ENCODE assay signal across 12 cellular contexts in genomic region chr1:111732718-111733117, GRCh38. TPM values are rescaled to one million over a fixed set of nuclear protein-coding genes. Genes with fewer than 3 reads are reported as not detected.
DNase-seq lines count a peak whose midpoint lies in the region; ATAC-seq and TF ChIP-seq lines count a peak whose summit lies in the region.
"Had no signal": no experiment of that assay in that cellular context is flagged by ENCODE, and none has a peak within 500 bp of the region (broad histone marks: within the 10 kb centered on the region; RNA-seq: fewer than 3 reads in every experiment).

No MANE protein-coding gene starts in this region.

- no peak overlapping the region for H2AFZ ChIP-seq in hepatocyte

- no peaks in the 10 kb centered on the region for H3K9me3 ChIP-seq in BLaER1 treated with 17β-estradiol and CSF1 and Interleukin-3, amounts not matched to agents 10 nM and 100 nM (replicated peaks in 1 of 11)
- H3K9me3 ChIP-seq in SJCRH30 (replicated peaks): no peaks in the 10 kb centered on the region
- H3K9me3 ChIP-seq in hepatocyte (ENCODE audit: low read depth): no peaks in the 10 kb centered on the region
- H3K9me3 ChIP-seq in skeletal muscle tissue (ENCODE audit: control insufficient read depth in 3 of 3, low read length in 3 of 3): no peaks in the 10 kb centered on the region
- H3K9me3 ChIP-seq: HAP-1, SJSA1 had no signal

- peak overlapping the region; percentile 88 to 98 (median 95) for H3K4me2 ChIP-seq in BLaER1 treated with 17β-estradiol and CSF1 and Interleukin-3, amounts not matched to agents 10 nM and 100 nM
- no peak overlapping the region for H3K4me2 ChIP-seq in hepatocyte

- H3K27ac ChIP-seq in BLaER1 treated with 17β-estradiol and CSF1 and Interleukin-3, amounts not matched to agents 10 nM and 100 nM: peak overlapping the region; percentile 78 to 98 (median 94)
- H3K27ac ChIP-seq in SJCRH30: peak overlapping the region; percentile 71
- peak overlapping the region; percentile 60 for H3K27ac ChIP-seq in hepatocyte
- H3K27ac ChIP-seq in skeletal muscle tissue (ENCODE audit: low read depth, low read length): peak overlapping the region; percentile 59
- H3K27ac ChIP-seq: SJSA1 had no signal

- no peak for TF ChIP-seq CTCF in hepatocyte (IDR thresholded peaks at IDR 0.05; ENCODE audit: poor library complexity)

- H3K27me3 ChIP-seq in BLaER1 treated with 17β-estradiol and CSF1 and Interleukin-3, amounts not matched to agents 10 nM and 100 nM: peaks cover 0 to 10% (median 0%) of the 10 kb centered on the region in 11 experiments; a peak in 2 of 22 replicates
- H3K27me3 ChIP-seq in SJCRH30: no peaks in the 10 kb centered on the region
- H3K27me3 ChIP-seq in hepatocyte: peaks cover 5% of the 10 kb centered on the region
- no peaks in the 10 kb centered on the region for H3K27me3 ChIP-seq in skeletal muscle tissue (ENCODE audit: control insufficient read depth in 3 of 3, insufficient read depth in 3 of 3, low read length in 3 of 3)
- H3K27me3 ChIP-seq: SJSA1 had no signal

- H3K4me1 ChIP-seq in BLaER1 treated with 17β-estradiol and CSF1 and Interleukin-3, amounts not matched to agents 10 nM and 100 nM: peaks cover 50 to 71% (median 62%) of the 10 kb centered on the region in 10 experiments
- H3K4me1 ChIP-seq in SJCRH30 (peaks cover 79% of the 10 kb centered on the region), hepatocyte (ENCODE audit: insufficient read depth) (peaks cover 16% of the 10 kb centered on the region), skeletal muscle tissue (ENCODE audit: control insufficient read depth in 3 of 3, insufficient read depth in 3 of 3, low read length in 3 of 3) (peaks cover 76 to 97% (median 96%) of the 10 kb centered on the region in 3 donors)
- H3K4me1 ChIP-seq: HAP-1 had no signal

- no peaks in the 10 kb centered on the region; a peak in 3 of 22 replicates for H4K20me1 ChIP-seq in BLaER1 treated with 17β-estradiol and CSF1 and Interleukin-3, amounts not matched to agents 10 nM and 100 nM
- H4K20me1 ChIP-seq in hepatocyte (ENCODE audit: insufficient read depth, poor library complexity, severe bottlenecking): peaks cover under 1% of the 10 kb centered on the region

- no peak for DNase-seq in SJCRH30
- DNase-seq in hepatocyte (ENCODE audit: low spot score): no peak
- DNase-seq in NK-92 (lab: John Stamatoyannopoulos, UW; ENCODE audit: unreplicated experiment): no peak
- no peak for DNase-seq in SK-N-DZ (ENCODE audit: low spot score)
- DNase-seq: activated naive CD4-positive, alpha-beta T cell treated with anti-CD3 and anti-CD28 coated beads, Interleukin-2, amount 50 U/mL, for 16 hours; NCI-H1694 had no signal

- no peaks in the 10 kb centered on the region; a peak in 2 of 22 replicates for H3K36me3 ChIP-seq in BLaER1 treated with 17β-estradiol and CSF1 and Interleukin-3, amounts not matched to agents 10 nM and 100 nM
- H3K36me3 ChIP-seq in SJCRH30 (peaks cover 15% of the 10 kb centered on the region; the same call in 1 of the 2 replicates), hepatocyte (replicated peaks; ENCODE audit: insufficient read depth, low read depth) (no peaks in the 10 kb centered on the region), skeletal muscle tissue (ENCODE audit: control insufficient read depth in 3 of 3, insufficient read depth in 3 of 3, low read length in 3 of 3) (peaks cover 0 to under 1% (median 0%) of the 10 kb centered on the region in 3 donors)

- 96% methylated on average over 7 of the region's 7 CpGs for WGBS in hepatocyte (ENCODE audit: low lambda C conversion rate, missing lambda C conversion rate)

- H3K9ac ChIP-seq in BLaER1 treated with 17β-estradiol and CSF1 and Interleukin-3, amounts not matched to agents 10 nM and 100 nM: peak overlapping the region; percentile 58 to 83 (median 78); a peak in 14 of 22 replicates
- H3K9ac ChIP-seq in skeletal muscle tissue (ENCODE audit: low read depth in 1 of 3, low read length in 3 of 3): no peak overlapping the region

- no peak overlapping the region for H3K4me3 ChIP-seq in BLaER1 treated with 17β-estradiol and CSF1 and Interleukin-3, amounts not matched to agents 10 nM and 100 nM
- no peak overlapping the region for H3K4me3 ChIP-seq in SJCRH30
- H3K4me3 ChIP-seq in hepatocyte: no peak overlapping the region
- H3K4me3 ChIP-seq in skeletal muscle tissue (ENCODE audit: low read length in 3 of 3): no peak overlapping the region
- H3K4me3 ChIP-seq: HAP-1, SJSA1 had no signal

- no peak for ATAC-seq in HG03342 (IDR thresholded peaks at IDR 0.05; ENCODE audit: unreplicated experiment)
- no peak for ATAC-seq in HG02588 (IDR thresholded peaks at IDR 0.05; ENCODE audit: unreplicated experiment)

- peaks cover 2% of the 10 kb centered on the region for H3K79me2 ChIP-seq in hepatocyte

- H3K9me2 ChIP-seq in hepatocyte (replicated peaks; ENCODE audit: insufficient read depth): no peaks in the 10 kb centered on the region

RNA-seq across cellular contexts. Expression of gene INKA2, which starts 6.5 kb away (rescaled TPM):
- 21.3 and 22.1 TPM in 2 replicates for total RNA-seq in SJCRH30 (2014; rRNA removed; shearing (Covaris generic))
- total RNA-seq in hepatocyte (0.44 and 3.2 TPM in 2 replicates), skeletal muscle tissue (20.4 TPM)
- polyA plus RNA-seq in hepatocyte: 1.8 and 3.4 TPM in 2 replicates
- 14.0 TPM in 2 replicates for polyA plus RNA-seq in SK-N-DZ (2014; cell fraction: cytosol; rRNA removed)
- 9.7 and 10.8 TPM in 2 replicates for polyA plus RNA-seq in SK-N-DZ (2014; cell fraction: nucleus; rRNA removed)

RNA-seq across cellular contexts. Expression of gene DDX20, which starts 23.0 kb away (rescaled TPM):
- total RNA-seq in SJCRH30 (2014; rRNA removed; shearing (Covaris generic)): 28.3 and 32.5 TPM in 2 replicates
- total RNA-seq in hepatocyte: 19.4 and 19.5 TPM in 2 replicates
- 6.7 and 7.7 TPM in 2 replicates for polyA plus RNA-seq in hepatocyte
- total RNA-seq in skeletal muscle tissue: 12.0 TPM
- 21.3 and 24.3 TPM in 2 replicates for polyA plus RNA-seq in SK-N-DZ (2014; cell fraction: cytosol; rRNA removed)
- polyA plus RNA-seq in SK-N-DZ (2014; cell fraction: nucleus; rRNA removed): 40.4 and 50.3 TPM in 2 replicates

Comparison
In these comparisons a context has a peak if more than half of its experiments do, and no peak if none do; other contexts are left out.
1. H3K9ac ChIP-seq: peak in BLaER1 treated with 17β-estradiol and CSF1 and Interleukin-3, amounts not matched to agents 10 nM and 100 nM (11 of 11); none in skeletal muscle tissue (0 of 3).
2. Peak in every context shown above with its lines, with median percentiles within 50 percentile points of each other: H3K27ac ChIP-seq.